Comparison of ENCODE assay signal across 1 cellular context in the genomic region with DNA sequence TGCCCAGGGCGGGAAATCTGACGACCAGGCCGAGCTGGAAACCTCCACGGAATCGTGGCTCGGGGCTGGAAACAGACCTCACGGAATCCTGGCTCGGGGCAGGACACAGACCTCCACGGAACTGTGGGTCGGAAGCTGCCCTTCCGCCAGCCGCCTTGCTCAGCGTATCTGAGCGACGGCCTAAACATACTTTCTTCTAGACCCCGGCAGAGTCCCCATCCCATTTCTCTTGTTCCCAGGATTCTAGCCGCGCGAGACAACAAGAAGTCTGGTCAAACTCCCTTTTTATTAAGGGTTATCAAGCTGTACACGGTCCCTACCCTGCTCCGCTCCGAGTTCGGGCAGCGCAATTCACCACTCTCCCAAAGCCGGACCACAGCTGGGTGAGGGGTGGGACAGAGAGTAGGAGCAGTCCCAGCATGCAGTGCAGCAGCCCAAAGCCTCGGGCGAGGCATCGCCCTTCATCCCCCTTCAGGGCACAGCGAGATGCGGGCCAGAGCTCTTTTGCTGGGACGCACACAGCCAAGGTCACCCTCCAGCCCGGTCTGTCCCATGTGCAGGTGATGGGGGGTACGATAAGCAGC.
TF ChIP-seq lines count a peak whose summit lies in the region.

No MANE protein-coding gene starts in this region.

TF ChIP-seq in HepG2, 621 proteins besides CTCF, POLR2A, EP300 and RAD21 (continued from another document and continues in another):
- TF ChIP-seq, protein P1, sequence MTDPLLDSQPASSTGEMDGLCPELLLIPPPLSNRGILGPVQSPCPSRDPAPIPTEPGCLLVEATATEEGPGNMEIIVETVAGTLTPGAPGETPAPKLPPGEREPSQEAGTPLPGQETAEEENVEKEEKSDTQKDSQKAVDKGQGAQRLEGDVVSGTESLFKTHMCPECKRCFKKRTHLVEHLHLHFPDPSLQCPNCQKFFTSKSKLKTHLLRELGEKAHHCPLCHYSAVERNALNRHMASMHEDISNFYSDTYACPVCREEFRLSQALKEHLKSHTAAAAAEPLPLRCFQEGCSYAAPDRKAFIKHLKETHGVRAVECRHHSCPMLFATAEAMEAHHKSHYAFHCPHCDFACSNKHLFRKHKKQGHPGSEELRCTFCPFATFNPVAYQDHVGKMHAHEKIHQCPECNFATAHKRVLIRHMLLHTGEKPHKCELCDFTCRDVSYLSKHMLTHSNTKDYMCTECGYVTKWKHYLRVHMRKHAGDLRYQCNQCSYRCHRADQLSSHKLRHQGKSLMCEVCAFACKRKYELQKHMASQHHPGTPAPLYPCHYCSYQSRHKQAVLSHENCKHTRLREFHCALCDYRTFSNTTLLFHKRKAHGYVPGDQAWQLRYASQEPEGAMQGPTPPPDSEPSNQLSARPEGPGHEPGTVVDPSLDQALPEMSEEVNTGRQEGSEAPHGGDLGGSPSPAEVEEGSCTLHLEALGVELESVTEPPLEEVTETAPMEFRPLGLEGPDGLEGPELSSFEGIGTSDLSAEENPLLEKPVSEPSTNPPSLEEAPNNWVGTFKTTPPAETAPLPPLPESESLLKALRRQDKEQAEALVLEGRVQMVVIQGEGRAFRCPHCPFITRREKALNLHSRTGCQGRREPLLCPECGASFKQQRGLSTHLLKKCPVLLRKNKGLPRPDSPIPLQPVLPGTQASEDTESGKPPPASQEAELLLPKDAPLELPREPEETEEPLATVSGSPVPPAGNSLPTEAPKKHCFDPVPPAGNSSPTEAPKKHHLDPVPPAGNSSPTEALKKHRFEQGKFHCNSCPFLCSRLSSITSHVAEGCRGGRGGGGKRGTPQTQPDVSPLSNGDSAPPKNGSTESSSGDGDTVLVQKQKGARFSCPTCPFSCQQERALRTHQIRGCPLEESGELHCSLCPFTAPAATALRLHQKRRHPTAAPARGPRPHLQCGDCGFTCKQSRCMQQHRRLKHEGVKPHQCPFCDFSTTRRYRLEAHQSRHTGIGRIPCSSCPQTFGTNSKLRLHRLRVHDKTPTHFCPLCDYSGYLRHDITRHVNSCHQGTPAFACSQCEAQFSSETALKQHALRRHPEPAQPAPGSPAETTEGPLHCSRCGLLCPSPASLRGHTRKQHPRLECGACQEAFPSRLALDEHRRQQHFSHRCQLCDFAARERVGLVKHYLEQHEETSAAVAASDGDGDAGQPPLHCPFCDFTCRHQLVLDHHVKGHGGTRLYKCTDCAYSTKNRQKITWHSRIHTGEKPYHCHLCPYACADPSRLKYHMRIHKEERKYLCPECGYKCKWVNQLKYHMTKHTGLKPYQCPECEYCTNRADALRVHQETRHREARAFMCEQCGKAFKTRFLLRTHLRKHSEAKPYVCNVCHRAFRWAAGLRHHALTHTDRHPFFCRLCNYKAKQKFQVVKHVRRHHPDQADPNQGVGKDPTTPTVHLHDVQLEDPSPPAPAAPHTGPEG (CRISPR knock-in tag; IDR thresholded peaks at IDR 0.05), result no peak
- TF ChIP-seq HOXA3 (CRISPR knock-in tag; IDR thresholded peaks at IDR 0.05) (peak; percentile 75; the same call in 1 of the 2 replicates), PBX3 (CRISPR knock-in tag; IDR thresholded peaks at IDR 0.05; ENCODE audit: borderline replicate concordance) (no peak; the same call in 1 of the 2 replicates), ZBTB38 (CRISPR knock-in tag; IDR thresholded peaks at IDR 0.05) (peak; percentile 66; the same call in 1 of the 2 replicates), ZNF574 (CRISPR knock-in tag; IDR thresholded peaks at IDR 0.05) (0 out of 2 replicates have a peak, but pooled peaks have one; percentile 0), CHD4 (IDR thresholded peaks at IDR 0.05; ENCODE audit: borderline replicate concordance, low read length) (no peak), MBNL3 (CRISPR knock-in tag; conservative IDR thresholded peaks at IDR 0.05) (no peak), XRCC5 (optimal IDR thresholded peaks at IDR 0.05; ENCODE audit: low read length) (no peak), SRSF9 (IDR thresholded peaks at IDR 0.05; ENCODE audit: borderline replicate concordance, insufficient read depth, low read depth, low read length, poor library complexity, severe bottlenecking) (no peak), TBX2 (CRISPR knock-in tag; IDR thresholded peaks at IDR 0.05; ENCODE audit: borderline replicate concordance) (no peak), KLF6 (CRISPR knock-in tag; IDR thresholded peaks at IDR 0.05) (no peak; the same call in 1 of the 2 replicates), GFI1 (CRISPR knock-in tag; IDR thresholded peaks at IDR 0.05; ENCODE audit: borderline replicate concordance) (no peak), ISL2 (CRISPR knock-in tag; IDR thresholded peaks at IDR 0.05) (no peak), SKI (IDR thresholded peaks at IDR 0.05; ENCODE audit: partially characterized antibody) (no peak), FOXA3 (CRISPR knock-in tag; IDR thresholded peaks at IDR 0.05) (no peak), ZC3H13 (CRISPR knock-in tag; IDR thresholded peaks at IDR 0.05) (peak; percentile 34; the same call in 1 of the 2 replicates), HMGA1 (CRISPR knock-in tag; conservative IDR thresholded peaks at IDR 0.05) (no peak), ZFP82 (CRISPR knock-in tag; IDR thresholded peaks at IDR 0.05; ENCODE audit: borderline replicate concordance) (0 out of 2 replicates have a peak, but pooled peaks have one; percentile 2), FOXJ3 (CRISPR knock-in tag; IDR thresholded peaks at IDR 0.05; ENCODE audit: borderline replicate concordance) (0 out of 2 replicates have a peak, but pooled peaks have one; percentile 4), ZSCAN22 (CRISPR knock-in tag; IDR thresholded peaks at IDR 0.05) (no peak; the same call in 1 of the 2 replicates), KAT8 (CRISPR knock-in tag; IDR thresholded peaks at IDR 0.05) (no peak), DR1 (CRISPR knock-in tag; IDR thresholded peaks at IDR 0.05) (peak; percentile 72; the same call in 1 of the 2 replicates), HMG20B (CRISPR knock-in tag; conservative IDR thresholded peaks at IDR 0.05) (no peak), ZNF572 (CRISPR knock-in tag; IDR thresholded peaks at IDR 0.05) (no peak), ZNF12 (CRISPR knock-in tag; IDR thresholded peaks at IDR 0.05) (no peak), ZNF605 (CRISPR knock-in tag; IDR thresholded peaks at IDR 0.05) (no peak), ZNF143 (CRISPR knock-in tag; IDR thresholded peaks at IDR 0.05) (no peak), DPF2 (CRISPR knock-in tag; IDR thresholded peaks at IDR 0.05; ENCODE audit: borderline replicate concordance, low read depth) (no peak), ATF5 (CRISPR knock-in tag; IDR thresholded peaks at IDR 0.05; ENCODE audit: low read depth) (no peak), ZNF768 (CRISPR knock-in tag; IDR thresholded peaks at IDR 0.05) (no peak), KAT7 (CRISPR knock-in tag; IDR thresholded peaks at IDR 0.05; ENCODE audit: borderline replicate concordance) (no peak)
- TF ChIP-seq, protein P2, sequence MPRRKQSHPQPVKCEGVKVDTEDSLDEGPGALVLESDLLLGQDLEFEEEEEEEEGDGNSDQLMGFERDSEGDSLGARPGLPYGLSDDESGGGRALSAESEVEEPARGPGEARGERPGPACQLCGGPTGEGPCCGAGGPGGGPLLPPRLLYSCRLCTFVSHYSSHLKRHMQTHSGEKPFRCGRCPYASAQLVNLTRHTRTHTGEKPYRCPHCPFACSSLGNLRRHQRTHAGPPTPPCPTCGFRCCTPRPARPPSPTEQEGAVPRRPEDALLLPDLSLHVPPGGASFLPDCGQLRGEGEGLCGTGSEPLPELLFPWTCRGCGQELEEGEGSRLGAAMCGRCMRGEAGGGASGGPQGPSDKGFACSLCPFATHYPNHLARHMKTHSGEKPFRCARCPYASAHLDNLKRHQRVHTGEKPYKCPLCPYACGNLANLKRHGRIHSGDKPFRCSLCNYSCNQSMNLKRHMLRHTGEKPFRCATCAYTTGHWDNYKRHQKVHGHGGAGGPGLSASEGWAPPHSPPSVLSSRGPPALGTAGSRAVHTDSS (CRISPR knock-in tag; conservative IDR thresholded peaks at IDR 0.05), result no peak
- TF ChIP-seq, protein P3, sequence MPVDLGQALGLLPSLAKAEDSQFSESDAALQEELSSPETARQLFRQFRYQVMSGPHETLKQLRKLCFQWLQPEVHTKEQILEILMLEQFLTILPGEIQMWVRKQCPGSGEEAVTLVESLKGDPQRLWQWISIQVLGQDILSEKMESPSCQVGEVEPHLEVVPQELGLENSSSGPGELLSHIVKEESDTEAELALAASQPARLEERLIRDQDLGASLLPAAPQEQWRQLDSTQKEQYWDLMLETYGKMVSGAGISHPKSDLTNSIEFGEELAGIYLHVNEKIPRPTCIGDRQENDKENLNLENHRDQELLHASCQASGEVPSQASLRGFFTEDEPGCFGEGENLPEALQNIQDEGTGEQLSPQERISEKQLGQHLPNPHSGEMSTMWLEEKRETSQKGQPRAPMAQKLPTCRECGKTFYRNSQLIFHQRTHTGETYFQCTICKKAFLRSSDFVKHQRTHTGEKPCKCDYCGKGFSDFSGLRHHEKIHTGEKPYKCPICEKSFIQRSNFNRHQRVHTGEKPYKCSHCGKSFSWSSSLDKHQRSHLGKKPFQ (CRISPR knock-in tag; IDR thresholded peaks at IDR 0.05; ENCODE audit: insufficient replicate concordance), result no peak
- TF ChIP-seq, protein P4, sequence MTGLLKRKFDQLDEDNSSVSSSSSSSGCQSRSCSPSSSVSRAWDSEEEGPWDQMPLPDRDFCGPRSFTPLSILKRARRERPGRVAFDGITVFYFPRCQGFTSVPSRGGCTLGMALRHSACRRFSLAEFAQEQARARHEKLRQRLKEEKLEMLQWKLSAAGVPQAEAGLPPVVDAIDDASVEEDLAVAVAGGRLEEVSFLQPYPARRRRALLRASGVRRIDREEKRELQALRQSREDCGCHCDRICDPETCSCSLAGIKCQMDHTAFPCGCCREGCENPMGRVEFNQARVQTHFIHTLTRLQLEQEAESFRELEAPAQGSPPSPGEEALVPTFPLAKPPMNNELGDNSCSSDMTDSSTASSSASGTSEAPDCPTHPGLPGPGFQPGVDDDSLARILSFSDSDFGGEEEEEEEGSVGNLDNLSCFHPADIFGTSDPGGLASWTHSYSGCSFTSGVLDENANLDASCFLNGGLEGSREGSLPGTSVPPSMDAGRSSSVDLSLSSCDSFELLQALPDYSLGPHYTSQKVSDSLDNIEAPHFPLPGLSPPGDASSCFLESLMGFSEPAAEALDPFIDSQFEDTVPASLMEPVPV (CRISPR knock-in tag; IDR thresholded peaks at IDR 0.05), result 0 out of 2 replicates have a peak, but pooled peaks have one; percentile 16
- TF ChIP-seq, protein P5, sequence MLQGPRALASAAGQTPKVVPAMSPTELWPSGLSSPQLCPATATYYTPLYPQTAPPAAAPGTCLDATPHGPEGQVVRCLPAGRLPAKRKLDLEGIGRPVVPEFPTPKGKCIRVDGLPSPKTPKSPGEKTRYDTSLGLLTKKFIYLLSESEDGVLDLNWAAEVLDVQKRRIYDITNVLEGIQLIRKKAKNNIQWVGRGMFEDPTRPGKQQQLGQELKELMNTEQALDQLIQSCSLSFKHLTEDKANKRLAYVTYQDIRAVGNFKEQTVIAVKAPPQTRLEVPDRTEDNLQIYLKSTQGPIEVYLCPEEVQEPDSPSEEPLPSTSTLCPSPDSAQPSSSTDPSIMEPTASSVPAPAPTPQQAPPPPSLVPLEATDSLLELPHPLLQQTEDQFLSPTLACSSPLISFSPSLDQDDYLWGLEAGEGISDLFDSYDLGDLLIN (CRISPR knock-in tag; IDR thresholded peaks at IDR 0.05; ENCODE audit: borderline replicate concordance), result no peak
- TF ChIP-seq, protein P6, sequence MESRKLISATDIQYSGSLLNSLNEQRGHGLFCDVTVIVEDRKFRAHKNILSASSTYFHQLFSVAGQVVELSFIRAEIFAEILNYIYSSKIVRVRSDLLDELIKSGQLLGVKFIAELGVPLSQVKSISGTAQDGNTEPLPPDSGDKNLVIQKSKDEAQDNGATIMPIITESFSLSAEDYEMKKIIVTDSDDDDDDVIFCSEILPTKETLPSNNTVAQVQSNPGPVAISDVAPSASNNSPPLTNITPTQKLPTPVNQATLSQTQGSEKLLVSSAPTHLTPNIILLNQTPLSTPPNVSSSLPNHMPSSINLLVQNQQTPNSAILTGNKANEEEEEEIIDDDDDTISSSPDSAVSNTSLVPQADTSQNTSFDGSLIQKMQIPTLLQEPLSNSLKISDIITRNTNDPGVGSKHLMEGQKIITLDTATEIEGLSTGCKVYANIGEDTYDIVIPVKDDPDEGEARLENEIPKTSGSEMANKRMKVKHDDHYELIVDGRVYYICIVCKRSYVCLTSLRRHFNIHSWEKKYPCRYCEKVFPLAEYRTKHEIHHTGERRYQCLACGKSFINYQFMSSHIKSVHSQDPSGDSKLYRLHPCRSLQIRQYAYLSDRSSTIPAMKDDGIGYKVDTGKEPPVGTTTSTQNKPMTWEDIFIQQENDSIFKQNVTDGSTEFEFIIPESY (CRISPR knock-in tag; IDR thresholded peaks at IDR 0.05), result 0 out of 2 replicates have a peak, but pooled peaks have one; percentile 12
- TF ChIP-seq, protein P7, sequence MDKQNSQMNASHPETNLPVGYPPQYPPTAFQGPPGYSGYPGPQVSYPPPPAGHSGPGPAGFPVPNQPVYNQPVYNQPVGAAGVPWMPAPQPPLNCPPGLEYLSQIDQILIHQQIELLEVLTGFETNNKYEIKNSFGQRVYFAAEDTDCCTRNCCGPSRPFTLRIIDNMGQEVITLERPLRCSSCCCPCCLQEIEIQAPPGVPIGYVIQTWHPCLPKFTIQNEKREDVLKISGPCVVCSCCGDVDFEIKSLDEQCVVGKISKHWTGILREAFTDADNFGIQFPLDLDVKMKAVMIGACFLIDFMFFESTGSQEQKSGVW (CRISPR knock-in tag; IDR thresholded peaks at IDR 0.05; ENCODE audit: borderline replicate concordance), result no peak
